In the genomic region with DNA sequence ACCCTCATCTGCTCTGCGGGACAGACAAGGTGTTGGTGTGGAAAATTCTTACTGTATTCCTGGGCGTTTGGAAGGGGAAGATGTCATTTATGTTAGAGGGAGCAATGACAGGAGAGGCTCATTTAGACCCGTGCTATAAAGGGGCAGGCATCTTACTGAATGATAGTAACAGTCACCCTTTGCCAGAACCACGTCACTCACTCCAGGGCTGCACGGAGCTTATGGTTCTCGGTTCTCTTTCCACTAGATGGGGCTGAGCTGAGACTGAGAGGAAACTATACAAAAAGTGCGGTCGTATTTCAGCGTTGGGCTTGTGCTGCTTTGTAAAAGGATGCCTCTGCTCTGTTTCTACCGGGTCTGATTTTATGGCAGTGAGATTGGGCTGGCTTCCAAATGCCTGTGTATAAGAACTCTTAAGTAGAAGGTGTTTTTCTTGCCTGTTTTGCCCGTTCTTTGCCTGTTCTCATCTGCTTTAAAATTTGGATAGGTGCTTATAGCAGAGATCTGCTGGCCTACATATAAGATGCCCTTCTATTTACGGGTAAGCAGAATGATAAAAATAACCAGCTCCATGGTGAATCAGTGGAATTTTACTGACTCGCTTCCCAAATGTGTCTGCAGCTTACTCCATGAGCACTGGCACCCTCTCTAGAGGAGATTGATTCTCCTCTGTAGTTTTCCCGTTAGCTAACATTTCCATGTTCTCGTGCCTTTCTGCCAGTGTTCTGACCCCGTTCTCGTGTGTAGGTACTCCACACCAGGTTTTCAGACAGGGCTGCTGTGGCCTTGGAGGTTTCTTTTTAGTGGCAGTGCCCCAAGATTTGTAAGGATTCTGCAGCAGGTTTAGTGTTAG, we compare ENCODE assay signal across 8 cellular contexts. TPM values are rescaled to one million over a fixed set of nuclear protein-coding genes. Genes with fewer than 3 reads are reported as not detected.
DNase-seq lines count a peak whose midpoint lies in the region; ATAC-seq and TF ChIP-seq lines count a peak whose summit lies in the region.

No MANE protein-coding gene starts in this region.

- no peak for TF ChIP-seq POLR2A in sigmoid colon (IDR thresholded peaks at IDR 0.05)

- H3K4me3 ChIP-seq in right atrium auricular region (peak overlapping the region in 1 of 2 donors; percentile 15), sigmoid colon (peak overlapping the region in 3 of 4 donors; percentile 15 to 31 (median 16)), aorta (ENCODE audit: low read length in 2 of 2) (peak overlapping the region in 1 of 2 donors; percentile 22), MM.1S (ENCODE audit: low read length) (no peak overlapping the region)

- H3K36me3 ChIP-seq in right atrium auricular region (peaks cover 8% of the 10 kb centered on the region), sigmoid colon (peaks cover 0 to 14% (median 0%) of the 10 kb centered on the region in 4 donors), aorta (ENCODE audit: control insufficient read depth in 1 of 2, insufficient read depth in 2 of 2, low read length in 1 of 2) (peaks cover 0 to 2% of the 10 kb centered on the region in 2 donors), MM.1S (replicated peaks; ENCODE audit: insufficient read depth, low read length) (0 out of 2 replicates have a peak, but pooled peaks cover 2% of the 10 kb centered on the region)

- H3F3A ChIP-seq in MM.1S (ENCODE audit: insufficient read depth, low read length): no peaks in the 10 kb centered on the region

- H3K27ac ChIP-seq in angular gyrus (ENCODE audit: low read depth, low read length) (peak overlapping the region; percentile 96), right atrium auricular region (peak overlapping the region; percentile 83 to 86), sigmoid colon (peak overlapping the region; percentile 80 to 89 (median 82)), aorta (ENCODE audit: low read depth in 1 of 2, low read length in 2 of 2) (peak overlapping the region; percentile 84 to 93), MM.1S (ENCODE audit: low read length) (no peak overlapping the region)

- WGBS in sigmoid colon, 2 donors: 37 to 49% methylated on average over 17 of the region's 17 CpGs
- 2 to 4% methylated on average over 17 of the region's 17 CpGs for WGBS in aorta, 2 donors

- H3K9me2 ChIP-seq in MM.1S (replicated peaks; ENCODE audit: insufficient read depth, low read length): no peaks in the 10 kb centered on the region

- ATAC-seq in HG02678 (IDR thresholded peaks at IDR 0.05; ENCODE audit: unreplicated experiment) (peak; percentile 64), SK-N-SH treated with all-trans-retinoic acid at 6 μM for 48 hours (peak; percentile 97), aorta (ENCODE audit: low FRiP score) (peak; percentile 83), GM19328 (IDR thresholded peaks at IDR 0.05; ENCODE audit: unreplicated experiment) (no peak)

- H4K20me1 ChIP-seq in MM.1S (ENCODE audit: insufficient read depth, low read length): no peaks in the 10 kb centered on the region

- no peak overlapping the region for H3K4me2 ChIP-seq in MM.1S (ENCODE audit: low read depth, low read length)

- peak in 1 of 2 donors; percentile 56 for TF ChIP-seq CTCF in right atrium auricular region (IDR thresholded peaks at IDR 0.05)
- peak in 3 of 4 experiments; percentile 13 to 36 (median 22) for TF ChIP-seq CTCF in sigmoid colon (IDR thresholded peaks at IDR 0.05)
- no peak for TF ChIP-seq CTCF in MM.1S (IDR thresholded peaks at IDR 0.05; ENCODE audit: low read length)

- H3K9me3 ChIP-seq in right atrium auricular region (no peaks in the 10 kb centered on the region), sigmoid colon (no peaks in the 10 kb centered on the region), aorta (ENCODE audit: control insufficient read depth, low read length) (no peaks in the 10 kb centered on the region), MM.1S (replicated peaks; ENCODE audit: insufficient read depth, low read length) (no peaks in the 10 kb centered on the region)

- H3K27me3 ChIP-seq in right atrium auricular region (no peaks in the 10 kb centered on the region), sigmoid colon (no peaks in the 10 kb centered on the region), aorta (ENCODE audit: control insufficient read depth in 1 of 2, insufficient read depth in 2 of 2, low read length in 1 of 2) (no peaks in the 10 kb centered on the region), MM.1S (replicated peaks; ENCODE audit: insufficient read depth, low read length) (no peaks in the 10 kb centered on the region)

- DNase-seq in right atrium auricular region (ENCODE audit: low spot score): peak; percentile 73
- peak; percentile 85 for DNase-seq in sigmoid colon
- DNase-seq in aorta: peak in 1 of 2 donors; percentile 67
- DNase-seq in MM.1S: no peak

- peak in 1 of 4 donors; percentile 34 for TF ChIP-seq EP300 in sigmoid colon (IDR thresholded peaks at IDR 0.05)

- no peak overlapping the region for H3K9ac ChIP-seq in MM.1S (ENCODE audit: low read length)

- peaks cover 19% of the 10 kb centered on the region for H3K79me2 ChIP-seq in MM.1S (ENCODE audit: low read length)

- intact Hi-C loops in sigmoid colon (cut with DNase I) (loop anchor here (2.0 to 5.0 kb wide), 3 partner anchors 182 to 218 kb away; no protein-coding TSS in a partner anchor), aorta (cut with DNase I) (loop anchor here (2.0 to 10.0 kb wide), 3 partner anchors 53 to 74 kb away; partner anchors contain the start of genes MRPS6 (in 1 of the 2) and SLC5A3 (in 1 of the 2))

- H3K4me1 ChIP-seq in right atrium auricular region (peaks cover 0 to 67% of the 10 kb centered on the region in 2 donors), sigmoid colon (peaks cover 0 to 88% (median 85%) of the 10 kb centered on the region in 4 donors), aorta (ENCODE audit: control insufficient read depth in 1 of 2, insufficient read depth in 2 of 2, low read length in 2 of 2) (peaks cover 5 to 20% of the 10 kb centered on the region in 2 donors), MM.1S (ENCODE audit: low read length) (no peaks in the 10 kb centered on the region)

- H2AFZ ChIP-seq in MM.1S (ENCODE audit: low read length): no peak overlapping the region

TF ChIP-seq in SK-N-SH treated with all-trans-retinoic acid at 6 μM for 48 hours, 23 proteins besides CTCF, POLR2A, EP300 and RAD21:
- TF ChIP-seq TCF4 (CRISPR knock-in tag; IDR thresholded peaks at IDR 0.05; ENCODE audit: borderline replicate concordance): no peak
- peak; percentile 85 for TF ChIP-seq ZFP3 (CRISPR knock-in tag; IDR thresholded peaks at IDR 0.05)

RNA-seq across cellular contexts. Expression of gene MRPS6, which starts 55.9 kb away (rescaled TPM):
- total RNA-seq in right atrium auricular region (10 to 100 TPM; 18.8 to 30.4 TPM), sigmoid colon (10 to 100 TPM; 41.0 to 95.8 (median 70.7) TPM), aorta (100 to 1,000 TPM in 1 of 2 donors, 10 to 100 TPM in 1; 78.4 to 137 TPM)
- polyA plus RNA-seq in sigmoid colon (100 to 1,000 TPM in 1 of 3 donors, 10 to 100 TPM in 2; 60.0 to 118 (median 88.3) TPM), aorta (100 to 1,000 TPM in 1 of 2 donors, 10 to 100 TPM in 1; 84.2 to 128 TPM)

RNA-seq across cellular contexts. Expression of gene SLC5A3, which starts 55.9 kb away (rescaled TPM):
- 1 to 10 TPM; 4.4 to 4.6 TPM for total RNA-seq in right atrium auricular region
- 10 to 100 TPM; 20.6 to 41.8 (median 22.7) TPM for total RNA-seq in sigmoid colon
- polyA plus RNA-seq in sigmoid colon: 1 to 10 TPM in 2 of 3 donors, under 1 TPM in 1; 0.60 to 3.6 (median 1.2) TPM
- total RNA-seq in aorta: 10 to 100 TPM; 25.2 to 82.3 TPM
- 1 to 10 TPM; 3.0 to 3.2 TPM for polyA plus RNA-seq in aorta
